9 cellular contexts compared by ENCODE assay signal in genomic region chr19:38506723-38507550, GRCh38.
DNase-seq lines count a peak whose midpoint lies in the region; ATAC-seq, FAIRE-seq and TF ChIP-seq lines count a peak whose summit lies in the region.
"Had no signal": no experiment of that assay in that cellular context is flagged by ENCODE, and none has a peak within 500 bp of the region (broad histone marks: within the 10 kb centered on the region; RNA-seq: fewer than 3 reads in every experiment).

No MANE protein-coding gene starts in this region.

- intact Hi-C loops in heart right ventricle (cut with DNase I): no loop called here
- intact Hi-C loops in gastrocnemius medialis (cut with DNase I; ENCODE audit: low total_unique reads): no loop called here

- TF ChIP-seq CTCF in heart right ventricle (IDR thresholded peaks at IDR 0.05): no peak
- TF ChIP-seq CTCF in gastrocnemius medialis (IDR thresholded peaks at IDR 0.05 in 4 of 5, conservative IDR thresholded peaks at IDR 0.05 in 1 of 5): no peak

- peaks cover 0 to 4% (median 0%) of the 10 kb centered on the region in 9 donors for H3K4me1 ChIP-seq in heart right ventricle
- H3K4me1 ChIP-seq in gastrocnemius medialis: no peaks in the 10 kb centered on the region
- H3K4me1 ChIP-seq: thyroid gland had no signal

- no peak for TF ChIP-seq POLR2A in GM12891 (IDR thresholded peaks at IDR 0.05; ENCODE audit: low read depth, low read length)
- no peak for TF ChIP-seq POLR2A in gastrocnemius medialis (IDR thresholded peaks at IDR 0.05)

- peak; percentile 78 for FAIRE-seq in GM12891 (lab: Jason Lieb, UNC)

- no peaks in the 10 kb centered on the region for H3K9me3 ChIP-seq in heart right ventricle
- no peaks in the 10 kb centered on the region for H3K9me3 ChIP-seq in gastrocnemius medialis
- H3K9me3 ChIP-seq: thyroid gland had no signal

- in situ Hi-C loops in gastrocnemius medialis (cut with MboI; ENCODE audit: low sequenced_read_pairs in 4 of 4): no loop called here

- WGBS in heart right ventricle, 2 donors: 23 to 32% methylated on average over 35 of the region's 35 CpGs

- H3K36me3 ChIP-seq in heart right ventricle (no peaks in the 10 kb centered on the region), gastrocnemius medialis (peaks cover 4 to 99% of the 10 kb centered on the region in 2 donors)
- H3K36me3 ChIP-seq: thyroid gland had no signal

- H3K27me3 ChIP-seq in heart right ventricle (peaks cover 0 to 48% (median 13%) of the 10 kb centered on the region in 7 donors), gastrocnemius medialis (no peaks in the 10 kb centered on the region)
- H3K27me3 ChIP-seq: thyroid gland had no signal

- H3K27ac ChIP-seq in heart right ventricle: no peak overlapping the region
- H3K27ac ChIP-seq in gastrocnemius medialis: peak overlapping the region in 3 of 4 donors; percentile 40 to 56 (median 54)
- H3K27ac ChIP-seq: thyroid gland had no signal

- peak; percentile 96 for DNase-seq in GM12891 (ENCODE audit: insufficient read length, low spot score)
- DNase-seq in RPMI7951 (ENCODE audit: low read depth): peak; percentile 90
- DNase-seq in activated T-helper 9 cell treated with anti-CD3 and anti-CD28 coated beads, Interleukin-2, amount 50 U/mL, for 16 hours (ENCODE audit: low read depth): peak; percentile 7
- DNase-seq in heart right ventricle: peak; percentile 43 to 72
- peak; percentile 70 to 79 for DNase-seq in gastrocnemius medialis

- peak; percentile 78 for ATAC-seq in HG03439 (IDR thresholded peaks at IDR 0.05; ENCODE audit: unreplicated experiment)
- peak in 7 of 8 donors; percentile 78 to 89 (median 86) for ATAC-seq in heart right ventricle
- ATAC-seq in gastrocnemius medialis: peak; percentile 81 to 83
- ATAC-seq in HG03342 (IDR thresholded peaks at IDR 0.05; ENCODE audit: unreplicated experiment): no peak
- no peak for ATAC-seq in GM19452 (IDR thresholded peaks at IDR 0.05; ENCODE audit: unreplicated experiment)

- no peak overlapping the region for H3K4me3 ChIP-seq in heart right ventricle
- H3K4me3 ChIP-seq in gastrocnemius medialis: no peak overlapping the region
- H3K4me3 ChIP-seq: thyroid gland had no signal

TF ChIP-seq in GM12891, 5 proteins besides CTCF, POLR2A, EP300 and RAD21:
- TF ChIP-seq POLR2AphosphoS5 (IDR thresholded peaks at IDR 0.05; ENCODE audit: low read depth, low read length): no peak
- no peak for TF ChIP-seq SPI1 (IDR thresholded peaks at IDR 0.05; ENCODE audit: low read depth, low read length)
- TF ChIP-seq POU2F2 (IDR thresholded peaks at IDR 0.05; ENCODE audit: low read depth, low read length): no peak
- no peak for TF ChIP-seq PAX5 (IDR thresholded peaks at IDR 0.05; ENCODE audit: insufficient read depth, low read length, severe bottlenecking)
- TF ChIP-seq TAF1 (IDR thresholded peaks at IDR 0.05; ENCODE audit: low read depth, low read length): no peak
TF ChIP-seq in GM12891: peak in this region for 0.

Comparison
In these comparisons a context has a peak if more than half of its experiments do, and no peak if none do; other contexts are left out.
1. DNase-seq: peak in every context shown above with its lines; median percentile 96 in GM12891; 90 in RPMI7951; 74 in gastrocnemius medialis; 58 in heart right ventricle; 7 in activated T-helper 9 cell treated with anti-CD3 and anti-CD28 coated beads, Interleukin-2, amount 50 U/mL, for 16 hours.
2. ATAC-seq: peak in HG03439 (single experiment), heart right ventricle (7 of 8) and gastrocnemius medialis (2 of 2); none in HG03342 (single experiment) and GM19452 (single experiment).
3. H3K27ac ChIP-seq: peak in gastrocnemius medialis (3 of 4); none in heart right ventricle (0 of 10).